11 cellular contexts compared by ENCODE assay signal in the genomic region with DNA sequence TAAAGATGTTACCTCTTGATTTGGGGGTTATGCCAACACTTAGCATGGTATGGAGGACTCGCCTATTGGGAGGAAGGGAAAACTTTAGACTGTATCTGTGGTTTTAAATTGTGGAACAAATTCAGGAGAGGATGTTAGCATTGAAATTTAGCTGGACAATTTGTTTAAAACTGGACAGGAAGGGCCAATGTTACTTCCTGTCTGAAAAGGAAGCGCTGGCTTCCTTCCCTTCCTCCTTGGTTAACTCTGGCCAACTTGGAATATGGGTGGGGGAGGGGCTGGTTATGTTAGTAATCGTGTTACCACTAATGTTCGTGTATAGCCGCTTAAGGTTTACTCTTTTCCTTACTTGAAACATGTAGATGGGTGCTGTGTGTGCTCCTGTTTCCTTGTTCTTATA. TPM values are rescaled to one million over a fixed set of nuclear protein-coding genes. Genes with fewer than 3 reads are reported as not detected.
DNase-seq lines count a peak whose midpoint lies in the region; ATAC-seq and TF ChIP-seq lines count a peak whose summit lies in the region.
"Had no signal": no experiment of that assay in that cellular context is flagged by ENCODE, and none has a peak within 500 bp of the region (broad histone marks: within the 10 kb centered on the region; RNA-seq: fewer than 3 reads in every experiment).

No MANE protein-coding gene starts in this region.

- no peak for ATAC-seq in HG03520 (IDR thresholded peaks at IDR 0.05; ENCODE audit: unreplicated experiment)
- ATAC-seq: activated naive CD4-positive, alpha-beta T cell treated with anti-CD3 and anti-CD28 coated beads, Interleukin-2, amount 50 U/mL, for 72 hours had no signal

- DNase-seq in Caco-2 (no peak), astrocyte of the cerebellum (ENCODE audit: low read depth) (no peak), NCI-H446 (lab: John Stamatoyannopoulos, UW) (no peak), putamen (ENCODE audit: low spot score) (no peak), Ammon's horn (ENCODE audit: low spot score) (no peak)
- DNase-seq: activated CD4-positive, CD25-positive, alpha-beta regulatory T cell; ovary had no signal

- H3K36me3 ChIP-seq in Caco-2 (ENCODE audit: control insufficient read depth, insufficient read depth, low read length) (no peaks in the 10 kb centered on the region), iPS-15b (ENCODE audit: control insufficient read depth, insufficient read depth, low read length) (no peaks in the 10 kb centered on the region), rectal smooth muscle tissue (ENCODE audit: control insufficient read depth, insufficient read depth, low read length) (no peaks in the 10 kb centered on the region)
- H3K36me3 ChIP-seq: ovary had no signal

- H3K27me3 Mint-ChIP-seq in Caco-2 (ENCODE audit: insufficient read depth, unreplicated experiment), result no peaks in the 10 kb centered on the region

- peak overlapping the region; percentile 30 for H3K4me3 Mint-ChIP-seq in Caco-2 (ENCODE audit: unreplicated experiment)

- no TSS peak for BruUV-seq in Caco-2 (replicated peaks; lab: Mats Ljungman, UMichigan)

- intact Hi-C loops in Caco-2 (cut with micrococcal nuclease; ENCODE audit: unreplicated experiment), result loop anchor here (5.0 kb wide), 1 partner anchor 802 kb away; the partner anchor contains the start of genes LPXN and ZFP91

- no peak overlapping the region for H3K9ac ChIP-seq in iPS-15b (ENCODE audit: low read depth, low read length)
- H3K9ac ChIP-seq in rectal smooth muscle tissue (ENCODE audit: low read length), result no peak overlapping the region

- no peaks in the 10 kb centered on the region for H3K27me3 ChIP-seq in Caco-2 (replicated peaks; ENCODE audit: control insufficient read depth, insufficient read depth, low read length)
- no peaks in the 10 kb centered on the region for H3K27me3 ChIP-seq in iPS-15b (ENCODE audit: control insufficient read depth, insufficient read depth, low read length)
- H3K27me3 ChIP-seq in rectal smooth muscle tissue (ENCODE audit: control insufficient read depth, insufficient read depth, low read length), result no peaks in the 10 kb centered on the region
- H3K27me3 ChIP-seq: ovary had no signal

- H3K9me3 Mint-ChIP-seq in Caco-2 (ENCODE audit: unreplicated experiment), result no peaks in the 10 kb centered on the region
- H3K9me3 Mint-ChIP-seq: activated naive CD4-positive, alpha-beta T cell treated with anti-CD3 and anti-CD28 coated beads, Interleukin-2, amount 50 U/mL, for 72 hours had no signal

- H3K4me3 ChIP-seq in Caco-2 (ENCODE audit: low read depth, low read length) (no peak overlapping the region), astrocyte of the cerebellum (ENCODE audit: low read depth, low read length) (peak overlapping the region; percentile 6), iPS-15b (ENCODE audit: low read depth, low read length) (peak overlapping the region; percentile 5), rectal smooth muscle tissue (ENCODE audit: low read length) (no peak overlapping the region)
- H3K4me3 ChIP-seq: ovary had no signal

- H3K27ac ChIP-seq in rectal smooth muscle tissue (ENCODE audit: low read depth, low read length), result peak overlapping the region; percentile 21

- H3K4me1 ChIP-seq in Caco-2 (peaks cover 87% of the 10 kb centered on the region), iPS-15b (ENCODE audit: control insufficient read depth, insufficient read depth, low read length) (peaks cover 56% of the 10 kb centered on the region), rectal smooth muscle tissue (ENCODE audit: control insufficient read depth, insufficient read depth, low read length) (peaks cover 47% of the 10 kb centered on the region)

- CTCF ChIA-PET in Caco-2 (lab: Charles Lee), result interaction anchor here (1.8 kb wide), 1 partner anchor 14 kb away, joined by 4 read pairs; the partner anchor contains the start of gene CTNND1

- no peaks in the 10 kb centered on the region for H3K9me3 ChIP-seq in Caco-2
- H3K9me3 ChIP-seq in iPS-15b (ENCODE audit: control insufficient read depth, insufficient read depth, low read length), result no peaks in the 10 kb centered on the region
- H3K9me3 ChIP-seq: ovary had no signal

- peak overlapping the region; percentile 94 for H3K27ac Mint-ChIP-seq in Caco-2 (ENCODE audit: unreplicated experiment)

- in situ Hi-C loops in astrocyte of the cerebellum (cut with HindIII; ENCODE audit: low sequenced_read_pairs), result no loop called here

- TF ChIP-seq CTCF in Caco-2 (IDR thresholded peaks at IDR 0.05; ENCODE audit: insufficient read depth in 1 of 2, low read depth in 1 of 2, low read length in 1 of 2, severe bottlenecking in 1 of 2, unreplicated experiment in 1 of 2) (no peak), astrocyte of the cerebellum (IDR thresholded peaks at IDR 0.05; ENCODE audit: low read depth, low read length, missing control alignments) (no peak)

- peaks cover 26% of the 10 kb centered on the region for H3K36me3 Mint-ChIP-seq in Caco-2 (ENCODE audit: insufficient read depth, unreplicated experiment)
- H3K36me3 Mint-ChIP-seq: activated naive CD4-positive, alpha-beta T cell treated with anti-CD3 and anti-CD28 coated beads, Interleukin-2, amount 50 U/mL, for 72 hours had no signal

- POLR2A ChIA-PET in Caco-2 (lab: Charles Lee), result interaction anchor here (1.4 kb wide), 1 partner anchor 10 kb away, joined by 3 read pairs; no protein-coding TSS in a partner anchor

- peaks cover 79% of the 10 kb centered on the region for H3K4me1 Mint-ChIP-seq in Caco-2 (ENCODE audit: low read depth, unreplicated experiment)

RNA-seq across cellular contexts. Expression of gene CTNND1, which starts 13.9 kb away (rescaled TPM):
- total RNA-seq in Caco-2 (2022), result 223 and 225 TPM in 2 replicates

RNA-seq across cellular contexts. Expression of gene BTBD18, which starts 23.9 kb away (rescaled TPM):
- not detected in 2 replicates for total RNA-seq in Caco-2 (2022)
- total RNA-seq: activated naive CD4-positive, alpha-beta T cell treated with anti-CD3 and anti-CD28 coated beads, Interleukin-2, amount 50 U/mL, for 72 hours; ovary had no signal

RNA-seq across cellular contexts. Expression of gene SELENOH, which starts 34.2 kb away (rescaled TPM):
- total RNA-seq in Caco-2 (2022), result 174 and 175 TPM in 2 replicates

Comparison
In these comparisons a context has a peak if more than half of its experiments do, and no peak if none do; other contexts are left out.
1. H3K4me3 ChIP-seq: peak in astrocyte of the cerebellum (single experiment) and iPS-15b (single experiment); none in Caco-2 (single experiment) and rectal smooth muscle tissue (single experiment).